1 cellular context compared by ENCODE assay signal in genomic region chr21:45306453-45306831, GRCh38.
TF ChIP-seq lines count a peak whose summit lies in the region.

No MANE protein-coding gene starts in this region.

TF ChIP-seq in IMR-90, 13 proteins besides CTCF, POLR2A, EP300 and RAD21:
- TF ChIP-seq, protein P1, sequence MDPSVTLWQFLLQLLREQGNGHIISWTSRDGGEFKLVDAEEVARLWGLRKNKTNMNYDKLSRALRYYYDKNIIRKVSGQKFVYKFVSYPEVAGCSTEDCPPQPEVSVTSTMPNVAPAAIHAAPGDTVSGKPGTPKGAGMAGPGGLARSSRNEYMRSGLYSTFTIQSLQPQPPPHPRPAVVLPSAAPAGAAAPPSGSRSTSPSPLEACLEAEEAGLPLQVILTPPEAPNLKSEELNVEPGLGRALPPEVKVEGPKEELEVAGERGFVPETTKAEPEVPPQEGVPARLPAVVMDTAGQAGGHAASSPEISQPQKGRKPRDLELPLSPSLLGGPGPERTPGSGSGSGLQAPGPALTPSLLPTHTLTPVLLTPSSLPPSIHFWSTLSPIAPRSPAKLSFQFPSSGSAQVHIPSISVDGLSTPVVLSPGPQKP (IDR thresholded peaks at IDR 0.05; ENCODE audit: borderline replicate concordance, low read depth, low read length) = no peak
- no peak for TF ChIP-seq BHLHE40 (IDR thresholded peaks at IDR 0.05; ENCODE audit: low read depth, low read length)
- no peak for TF ChIP-seq CEBPB (IDR thresholded peaks at IDR 0.05; ENCODE audit: low read depth, low read length)
- TF ChIP-seq FOS (IDR thresholded peaks at IDR 0.05; ENCODE audit: low read depth, low read length) = no peak
- TF ChIP-seq CHD1 (IDR thresholded peaks at IDR 0.05; ENCODE audit: low read depth, low read length) = no peak
- no peak for TF ChIP-seq RFX5 (IDR thresholded peaks at IDR 0.05; ENCODE audit: low read depth, low read length)
- no peak for TF ChIP-seq USF2 (IDR thresholded peaks at IDR 0.05; ENCODE audit: low read depth, low read length)
- TF ChIP-seq RCOR1 (IDR thresholded peaks at IDR 0.05; ENCODE audit: insufficient replicate concordance, low read length) = no peak
- no peak for TF ChIP-seq NFE2L2 (IDR thresholded peaks at IDR 0.05; ENCODE audit: low read depth, low read length)
- no peak for TF ChIP-seq SMC3 (IDR thresholded peaks at IDR 0.05; ENCODE audit: low read depth, low read length)
- no peak for TF ChIP-seq MAFK (IDR thresholded peaks at IDR 0.05; ENCODE audit: low read depth, low read length)
- no peak for TF ChIP-seq MAZ (IDR thresholded peaks at IDR 0.05; ENCODE audit: borderline replicate concordance, low read depth, low read length)
- no peak for TF ChIP-seq MXI1 (IDR thresholded peaks at IDR 0.05; ENCODE audit: borderline replicate concordance, low read depth, low read length)
